In the genomic region with DNA sequence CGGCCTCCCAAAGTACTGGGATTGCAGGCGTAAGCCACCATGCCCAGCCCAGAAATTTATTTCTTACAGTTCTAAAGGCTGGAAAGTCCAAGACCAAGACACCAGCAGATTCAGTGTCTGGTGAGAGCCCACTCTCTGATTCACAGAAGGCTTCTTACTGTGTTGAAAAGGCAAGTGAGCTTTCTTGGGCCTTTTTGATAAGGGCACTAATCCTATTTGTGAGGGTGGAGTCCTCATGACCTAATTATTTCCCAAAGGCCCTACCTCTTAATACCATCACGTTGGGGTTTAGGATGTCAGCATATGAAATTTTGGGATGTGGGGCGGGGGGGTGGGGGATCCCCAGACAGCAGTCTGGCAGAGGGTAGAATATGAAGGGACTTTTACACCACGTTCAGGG, we compare ENCODE assay signal across 20 cellular contexts. TPM values are rescaled to one million over a fixed set of nuclear protein-coding genes. Genes with fewer than 3 reads are reported as not detected.
A peak's percentile ranks its signal among the peaks of the same experiment; 100 is the strongest.
DNase-seq lines count a peak whose midpoint lies in the region; ATAC-seq, FAIRE-seq and TF ChIP-seq lines count a peak whose summit lies in the region.
"Had no signal": no experiment of that assay in that cellular context is flagged by ENCODE, and none has a peak within 500 bp of the region (broad histone marks: within the 10 kb centered on the region; RNA-seq: fewer than 3 reads in every experiment).

No MANE protein-coding gene starts in this region.

- no peak for DNase-seq in A549 (ENCODE audit: low read depth in 1 of 2, low spot score in 1 of 2)
- DNase-seq in IMR-90 = no peak
- no peak for DNase-seq in astrocyte (ENCODE audit: low read depth)
- DNase-seq in mesenchymal stem cell = no peak
- DNase-seq in NCI-H1694 treated with DMSO at 0.1 percent for 48 hours (lab: John Stamatoyannopoulos, UW) = no peak
- no peak for DNase-seq in activated T-helper 2 cell treated with anti-CD3 and anti-CD28 coated beads, Interferon-gamma antibody, Interleukin-2, Interleukin-4, amounts not matched to agents 10 μg/mL and 5 μg/mL and 100 μg/mL, durations not matched to agents 14 hours and 24 hours and 36 hours (ENCODE audit: low spot score)
- DNase-seq: Calu3; CD8-positive, alpha-beta T cell; NCI-H1105 treated with DMSO at 0.1 percent for 48 hours; NCI-H187; NCI-H2107; NCI-H510A treated with DMSO at 0.1 percent for 48 hours; NCI-H774 had no signal

- peaks cover 5% of the 10 kb centered on the region; the same call in 1 of the 2 replicates for H3K9me1 ChIP-seq in IMR-90 (ENCODE audit: insufficient read depth, low read length)

- H3K14ac ChIP-seq in IMR-90 (replicated peaks; ENCODE audit: low read depth, low read length) = peak overlapping the region; percentile 87
- H3K14ac ChIP-seq in mesenchymal stem cell (ENCODE audit: low read length in 2 of 2) = no peak overlapping the region

- no peak overlapping the region for H3K56ac ChIP-seq in IMR-90 (ENCODE audit: extremely low read depth, insufficient read depth, low read length)

- peaks cover 11% of the 10 kb centered on the region for H3K36me3 Mint-ChIP-seq in astrocyte (ENCODE audit: low read depth, unreplicated experiment)
- no peaks in the 10 kb centered on the region for H3K36me3 Mint-ChIP-seq in activated T-helper 2 cell treated with anti-CD3 and anti-CD28 coated beads, Interferon-gamma antibody, Interleukin-2, Interleukin-4, amounts not matched to agents 10 μg/mL and 5 μg/mL and 100 μg/mL, durations not matched to agents 14 hours and 24 hours and 36 hours (ENCODE audit: low read depth)
- H3K36me3 Mint-ChIP-seq: CD8-positive, alpha-beta T cell had no signal

- H2BK20ac ChIP-seq in IMR-90 (ENCODE audit: low read depth, low read length) = peak overlapping the region; percentile 91

- peak overlapping the region; percentile 69 to 86 for H3K27ac ChIP-seq in A549
- H3K27ac ChIP-seq in IMR-90 (ENCODE audit: insufficient read depth, low read length) = no peak overlapping the region
- peak overlapping the region; percentile 52 for H3K27ac ChIP-seq in astrocyte (ENCODE audit: low read depth, low read length)
- no peak overlapping the region for H3K27ac ChIP-seq in mesenchymal stem cell (ENCODE audit: low read length, poor library complexity, severe bottlenecking)
- H3K27ac ChIP-seq: BLaER1 treated with 17β-estradiol and CSF1 and Interleukin-3, amounts not matched to agents 10 nM and 100 nM; SK-N-MC had no signal

- H3K18ac ChIP-seq in IMR-90 (ENCODE audit: low read depth, low read length) = peak overlapping the region; percentile 11; the same call in 1 of the 2 replicates
- H3K18ac ChIP-seq in mesenchymal stem cell (ENCODE audit: low read depth in 1 of 2, low read length in 2 of 2) = no peak overlapping the region

- CTCF ChIA-PET in A549 (lab: Yijun Ruan, JAX) (interaction anchor here (0.8 to 3.3 kb wide), 4 partner anchors 16 to 683 kb away, joined by 3 to 30 read pairs (median 4); no protein-coding TSS in a partner anchor), IMR-90 (lab: Yijun Ruan, JAX) (interaction anchor here (0.6 to 1.3 kb wide), 3 partner anchors 12 to 335 kb away, joined by 3 to 7 read pairs (median 4); no protein-coding TSS in a partner anchor)

- no peak for FAIRE-seq in A549 (lab: Jason Lieb, UNC)
- FAIRE-seq in astrocyte (lab: Jason Lieb, UNC) = no peak
- FAIRE-seq: A204.1, GM12878 had no signal

- peaks cover 1% of the 10 kb centered on the region for H3K27me3 Mint-ChIP-seq in astrocyte (ENCODE audit: low read depth, unreplicated experiment)
- no peaks in the 10 kb centered on the region for H3K27me3 Mint-ChIP-seq in activated T-helper 2 cell treated with anti-CD3 and anti-CD28 coated beads, Interferon-gamma antibody, Interleukin-2, Interleukin-4, amounts not matched to agents 10 μg/mL and 5 μg/mL and 100 μg/mL, durations not matched to agents 14 hours and 24 hours and 36 hours (ENCODE audit: low read depth)

- intact Hi-C loops in IMR-90 (cut with micrococcal nuclease) = no loop called here
- intact Hi-C loops in activated T-helper 2 cell treated with anti-CD3 and anti-CD28 coated beads, Interferon-gamma antibody, Interleukin-2, Interleukin-4, amounts not matched to agents 10 μg/mL and 5 μg/mL and 100 μg/mL, durations not matched to agents 14 hours and 24 hours and 36 hours (cut with micrococcal nuclease) = no loop called here

- H2BK5ac ChIP-seq in IMR-90 (ENCODE audit: low read depth, low read length, poor library complexity, severe bottlenecking) (peak overlapping the region; percentile 84), mesenchymal stem cell (ENCODE audit: low read depth, low read length, poor library complexity, severe bottlenecking) (no peak overlapping the region)

- no peak for TF ChIP-seq POLR2A in A549 (IDR thresholded peaks at IDR 0.05; ENCODE audit: low read length)
- no peak for TF ChIP-seq POLR2A in IMR-90 (IDR thresholded peaks at IDR 0.05; ENCODE audit: low read depth, low read length)

- dilution Hi-C loops in IMR-90 (cut with HindIII; ENCODE audit: low sequenced_read_pairs, unreplicated experiment) = no loop called here

- H2BK120ac ChIP-seq in IMR-90 (ENCODE audit: low read depth, low read length) (peak overlapping the region; percentile 90), mesenchymal stem cell (ENCODE audit: low read depth, low read length) (peak overlapping the region; percentile 74)

- WGBS in A549 (ENCODE audit: missing lambda C conversion rate) = 66% methylated on average over 4 of the region's 5 CpGs
- WGBS in IMR-90 (ENCODE audit: extremely low coverage in 2 of 2, insufficient read length in 1 of 2), 2 experiments = no CpG with 5 or more reads among the region's 5 CpGs
- 71% methylated on average over 4 of the region's 5 CpGs for WGBS in mesenchymal stem cell

- H3K4me1 Mint-ChIP-seq in astrocyte (ENCODE audit: low read depth, unreplicated experiment) = peaks cover 16% of the 10 kb centered on the region
- H3K4me1 Mint-ChIP-seq in activated T-helper 2 cell treated with anti-CD3 and anti-CD28 coated beads, Interferon-gamma antibody, Interleukin-2, Interleukin-4, amounts not matched to agents 10 μg/mL and 5 μg/mL and 100 μg/mL, durations not matched to agents 14 hours and 24 hours and 36 hours (ENCODE audit: low read depth) = no peaks in the 10 kb centered on the region

- no peak overlapping the region; the same call in 1 of the 2 replicates for H4K5ac ChIP-seq in IMR-90 (ENCODE audit: low read depth, low read length)

- in situ Hi-C loops in IMR-90 (cut with MboI; ENCODE audit: low sequenced_read_pairs) = no loop called here

- H3K79me1 ChIP-seq in IMR-90 (ENCODE audit: low read depth in 1 of 2, low read length in 2 of 2) = peaks cover 0 to 10% of the 10 kb centered on the region in 2 experiments; a peak in 2 of 4 replicates
- H3K79me1 ChIP-seq in mesenchymal stem cell (replicated peaks; ENCODE audit: low read length, poor library complexity, severe bottlenecking) = no peaks in the 10 kb centered on the region

- no peak overlapping the region for H2BK12ac ChIP-seq in mesenchymal stem cell (ENCODE audit: low read length in 2 of 2)

- POLR2A ChIA-PET in A549 (lab: Yijun Ruan, JAX) (interaction anchor here (1.2 kb wide), 1 partner anchor 47 kb away, joined by 17 read pairs; a partner anchor contains a TSS), IMR-90 (lab: Charles Lee; ENCODE audit: unreplicated experiment) (no interaction called here)

- ATAC-seq in A549 (no peak; a peak in 1 of 6 replicates), IMR-90 (ENCODE audit: low read depth) (no peak), GM21390 (IDR thresholded peaks at IDR 0.05; ENCODE audit: unreplicated experiment) (no peak)
- ATAC-seq: CD8-positive, alpha-beta T cell; GM12878; GM23338; HCT116 had no signal

- no peak for TF ChIP-seq EP300 in A549 (IDR thresholded peaks at IDR 0.05)

- peak overlapping the region; percentile 90 for H3K4ac ChIP-seq in IMR-90 (ENCODE audit: low read depth, low read length)
- H3K4ac ChIP-seq in mesenchymal stem cell (ENCODE audit: low read depth in 1 of 2, low read length in 2 of 2) = no peak overlapping the region

- H3K27me3 ChIP-seq in IMR-90 (ENCODE audit: control insufficient read depth, insufficient read depth, low read length) (no peaks in the 10 kb centered on the region), astrocyte (ENCODE audit: insufficient read depth, low read length) (no peaks in the 10 kb centered on the region), mesenchymal stem cell (ENCODE audit: control insufficient read depth in 1 of 2, insufficient read depth in 1 of 2, low read length in 2 of 2) (peaks cover 0 to 13% of the 10 kb centered on the region in 2 experiments)
- H3K27me3 ChIP-seq: BLaER1 treated with 17β-estradiol and CSF1 and Interleukin-3, amounts not matched to agents 10 nM and 100 nM had no signal

- H4K20me1 ChIP-seq in IMR-90 (ENCODE audit: insufficient read depth, low read length) = no peaks in the 10 kb centered on the region
- H4K20me1 ChIP-seq in astrocyte (ENCODE audit: insufficient read depth, low read length) = no peaks in the 10 kb centered on the region
- H4K20me1 ChIP-seq: BLaER1 treated with 17β-estradiol and CSF1 and Interleukin-3, amounts not matched to agents 10 nM and 100 nM had no signal

- H2AFZ ChIP-seq in IMR-90 (replicated peaks; ENCODE audit: low read length, poor library complexity) (no peak overlapping the region), astrocyte (ENCODE audit: low read depth, low read length) (peak overlapping the region; percentile 62), mesenchymal stem cell (ENCODE audit: low read depth, low read length) (no peak overlapping the region)
- H2AFZ ChIP-seq: GM23338 had no signal

- H4K91ac ChIP-seq in IMR-90 (ENCODE audit: insufficient read depth, low read depth, low read length) = peak overlapping the region; percentile 77
- no peak overlapping the region for H4K91ac ChIP-seq in mesenchymal stem cell (ENCODE audit: low read length)

- TF ChIP-seq RAD21 in A549 (conservative IDR thresholded peaks at IDR 0.05 in 1 of 2, IDR thresholded peaks at IDR 0.05 in 1 of 2) (no peak), IMR-90 (IDR thresholded peaks at IDR 0.05; ENCODE audit: low read length) (no peak)

- H3K9me3 Mint-ChIP-seq in astrocyte (ENCODE audit: unreplicated experiment) = peaks cover 10% of the 10 kb centered on the region
- no peaks in the 10 kb centered on the region for H3K9me3 Mint-ChIP-seq in activated T-helper 2 cell treated with anti-CD3 and anti-CD28 coated beads, Interferon-gamma antibody, Interleukin-2, Interleukin-4, amounts not matched to agents 10 μg/mL and 5 μg/mL and 100 μg/mL, durations not matched to agents 14 hours and 24 hours and 36 hours
- H3K9me3 Mint-ChIP-seq: CD8-positive, alpha-beta T cell; GM23338 had no signal

- no peak for TF ChIP-seq CTCF in A549 (IDR thresholded peaks at IDR 0.05)
- TF ChIP-seq CTCF in IMR-90 (conservative IDR thresholded peaks at IDR 0.05; ENCODE audit: low read depth, low read length) = no peak
- TF ChIP-seq CTCF in astrocyte (IDR thresholded peaks at IDR 0.05; ENCODE audit: insufficient read depth, low read depth, low read length) = no peak

- peak overlapping the region; percentile 71; the same call in 1 of the 3 replicates for H2BK15ac ChIP-seq in IMR-90 (ENCODE audit: low read depth, low read length)
- H2BK15ac ChIP-seq in mesenchymal stem cell (ENCODE audit: low read depth, poor library complexity, severe bottlenecking) = no peak overlapping the region

- H3K9me3 ChIP-seq in A549 (peaks cover 9% of the 10 kb centered on the region; the same call in 2 of the 3 replicates), IMR-90 (ENCODE audit: control insufficient read depth, insufficient read depth, low read length) (0 out of 2 replicates have a peak, but pooled peaks cover 2% of the 10 kb centered on the region), astrocyte (ENCODE audit: insufficient read depth, low read depth, low read length) (no peaks in the 10 kb centered on the region), mesenchymal stem cell (ENCODE audit: control insufficient read depth, low read length) (no peaks in the 10 kb centered on the region)
- H3K9me3 ChIP-seq: BLaER1 treated with 17β-estradiol and CSF1 and Interleukin-3, amounts not matched to agents 10 nM and 100 nM had no signal

- H3K27ac Mint-ChIP-seq in astrocyte (ENCODE audit: unreplicated experiment) = peak overlapping the region; percentile 98
- no peak overlapping the region for H3K27ac Mint-ChIP-seq in activated T-helper 2 cell treated with anti-CD3 and anti-CD28 coated beads, Interferon-gamma antibody, Interleukin-2, Interleukin-4, amounts not matched to agents 10 μg/mL and 5 μg/mL and 100 μg/mL, durations not matched to agents 14 hours and 24 hours and 36 hours
- H3K27ac Mint-ChIP-seq: CD8-positive, alpha-beta T cell; GM23338 had no signal

- no TSS peak for BruUV-seq in IMR-90 (replicated peaks; lab: Mats Ljungman, UMichigan)

- H4K8ac ChIP-seq in IMR-90 (ENCODE audit: low read depth in 2 of 2, low read length in 2 of 2) (peak overlapping the region in 1 of 2 experiments; percentile 79; a peak in 1 of 4 replicates), mesenchymal stem cell (ENCODE audit: low read length) (no peak overlapping the region)

- H3K36me3 ChIP-seq in IMR-90 (ENCODE audit: control insufficient read depth, insufficient read depth, low read length) = no peaks in the 10 kb centered on the region
- no peaks in the 10 kb centered on the region for H3K36me3 ChIP-seq in astrocyte (ENCODE audit: insufficient read depth, low read length)
- H3K36me3 ChIP-seq in mesenchymal stem cell (ENCODE audit: control insufficient read depth in 1 of 2, insufficient read depth in 2 of 2, low read depth in 1 of 2, low read length in 2 of 2) = no peaks in the 10 kb centered on the region
- H3K36me3 ChIP-seq: BLaER1 treated with 17β-estradiol and CSF1 and Interleukin-3, amounts not matched to agents 10 nM and 100 nM had no signal

- H3K4me1 ChIP-seq in A549 = peaks cover 12% of the 10 kb centered on the region; the same call in 2 of the 3 replicates
- H3K4me1 ChIP-seq in IMR-90 (ENCODE audit: control insufficient read depth, insufficient read depth, low read length) = peaks cover 3% of the 10 kb centered on the region; the same call in 1 of the 2 replicates
- peaks cover 6% of the 10 kb centered on the region for H3K4me1 ChIP-seq in astrocyte (ENCODE audit: insufficient read depth, low read length)
- peaks cover 2% of the 10 kb centered on the region for H3K4me1 ChIP-seq in mesenchymal stem cell (ENCODE audit: control insufficient read depth, insufficient read depth, low read depth, low read length)
- H3K4me1 ChIP-seq: BLaER1 treated with 17β-estradiol and CSF1 and Interleukin-3, amounts not matched to agents 10 nM and 100 nM had no signal

- H2AK9ac ChIP-seq in IMR-90 (replicated peaks; ENCODE audit: low read depth, low read length, poor library complexity) = no peak overlapping the region

- H3K4me3 ChIP-seq in A549 (peak overlapping the region; percentile 20; the same call in 1 of the 3 replicates), IMR-90 (ENCODE audit: insufficient read depth, low read depth, low read length) (no peak overlapping the region), astrocyte (ENCODE audit: insufficient read depth, low read depth, low read length) (no peak overlapping the region), mesenchymal stem cell (ENCODE audit: insufficient read depth in 1 of 2, low read depth in 1 of 2, low read length in 2 of 2) (no peak overlapping the region)
- H3K4me3 ChIP-seq: BLaER1 treated with 17β-estradiol and CSF1 and Interleukin-3, amounts not matched to agents 10 nM and 100 nM; GM12878; GM23338; SK-N-MC had no signal

- H3K79me2 ChIP-seq in astrocyte (ENCODE audit: insufficient read depth, low read length) = no peaks in the 10 kb centered on the region

- H3K23ac ChIP-seq in IMR-90 (ENCODE audit: low read depth, low read length) (peak overlapping the region; percentile 74; the same call in 1 of the 2 replicates), mesenchymal stem cell (ENCODE audit: low read length in 2 of 2) (no peak overlapping the region)

- H3K4me2 ChIP-seq in A549 = peak overlapping the region; percentile 67
- H3K4me2 ChIP-seq in IMR-90 (ENCODE audit: low read depth, low read length) = no peak overlapping the region
- peak overlapping the region; percentile 76 for H3K4me2 ChIP-seq in astrocyte (ENCODE audit: low read length)
- H3K4me2 ChIP-seq in mesenchymal stem cell (ENCODE audit: low read length, poor library complexity, severe bottlenecking) = no peak overlapping the region
- H3K4me2 ChIP-seq: BLaER1 treated with 17β-estradiol and CSF1 and Interleukin-3, amounts not matched to agents 10 nM and 100 nM; GM23338 had no signal

- no peak overlapping the region for H3K9ac ChIP-seq in IMR-90 (ENCODE audit: low read depth, low read length)
- no peak overlapping the region for H3K9ac ChIP-seq in astrocyte (ENCODE audit: low read length)
- no peak overlapping the region for H3K9ac ChIP-seq in mesenchymal stem cell (ENCODE audit: low read length)
- H3K9ac ChIP-seq: BLaER1 treated with 17β-estradiol and CSF1 and Interleukin-3, amounts not matched to agents 10 nM and 100 nM had no signal

- H3K4me3 Mint-ChIP-seq in astrocyte (ENCODE audit: unreplicated experiment) = no peak overlapping the region
- H3K4me3 Mint-ChIP-seq in activated T-helper 2 cell treated with anti-CD3 and anti-CD28 coated beads, Interferon-gamma antibody, Interleukin-2, Interleukin-4, amounts not matched to agents 10 μg/mL and 5 μg/mL and 100 μg/mL, durations not matched to agents 14 hours and 24 hours and 36 hours (ENCODE audit: low read depth) = no peak overlapping the region
- H3K4me3 Mint-ChIP-seq: CD8-positive, alpha-beta T cell; GM23338 had no signal

- H2AK5ac ChIP-seq in IMR-90 (ENCODE audit: low read depth, low read length) (no peak overlapping the region), mesenchymal stem cell (ENCODE audit: low read length, severe bottlenecking) (no peak overlapping the region)

RNA-seq across cellular contexts. Expression of a gene that starts 47.5 kb away (rescaled TPM):
- polyA plus RNA-seq in A549 (2011; rRNA removed) (1.8 and 2.3 TPM in 2 replicates), A549 (2017; fragmentation: RNase III; extraction: RNeasy Plus Mini Kit Qiagen cat#74134 plus additional on column Dnase treatment) (3.0 to 4.6 TPM (median 4.2 TPM) in 3 replicates), IMR-90 (2012; rRNA removed) (12.9 and 16.2 TPM in 2 replicates)
- polyA plus RNA-seq in A549 (2012; cell fraction: cytosol; rRNA removed) = 4.0 and 6.6 TPM in 2 replicates
- 7.4 and 9.9 TPM in 2 replicates for polyA plus RNA-seq in A549 (2012; cell fraction: nucleus; rRNA removed)
- 1.5 and 1.6 TPM in 2 replicates for polyA minus RNA-seq in A549 (2011; rRNA and poly(A)+ RNA removed)
- total RNA-seq in IMR-90 (2012; rRNA removed) (3.6 and 6.7 TPM in 2 replicates), astrocyte (18.7 and 19.1 TPM in 2 replicates)
- polyA plus RNA-seq in IMR-90 (2012; cell fraction: cytosol; rRNA removed) = 7.5 and 19.5 TPM in 2 replicates
- 25.1 and 51.6 TPM in 2 replicates for polyA plus RNA-seq in IMR-90 (2012; cell fraction: nucleus; rRNA removed; ENCODE audit: low replicate concordance)
- polyA plus RNA-seq in mesenchymal stem cell (2013, experiment 1 of 2) = 5.3 TPM
- polyA plus RNA-seq in mesenchymal stem cell (2013, experiment 2 of 2) = 6.3 TPM
- 1.6 and 1.8 TPM in 2 replicates for total RNA-seq in activated T-helper 2 cell treated with anti-CD3 and anti-CD28 coated beads, Interferon-gamma antibody, Interleukin-2, Interleukin-4, amounts not matched to agents 10 μg/mL and 5 μg/mL and 100 μg/mL, durations not matched to agents 14 hours and 24 hours and 36 hours

Comparison
In these comparisons a context has a peak if more than half of its experiments do, and no peak if none do; other contexts are left out.
1. H3K27ac ChIP-seq: peak in A549 (2 of 2) and astrocyte (single experiment); none in IMR-90 (single experiment) and mesenchymal stem cell (single experiment).
2. H3K4me2 ChIP-seq: peak in A549 (single experiment) and astrocyte (single experiment); none in IMR-90 (single experiment) and mesenchymal stem cell (single experiment).